In the genomic region with DNA sequence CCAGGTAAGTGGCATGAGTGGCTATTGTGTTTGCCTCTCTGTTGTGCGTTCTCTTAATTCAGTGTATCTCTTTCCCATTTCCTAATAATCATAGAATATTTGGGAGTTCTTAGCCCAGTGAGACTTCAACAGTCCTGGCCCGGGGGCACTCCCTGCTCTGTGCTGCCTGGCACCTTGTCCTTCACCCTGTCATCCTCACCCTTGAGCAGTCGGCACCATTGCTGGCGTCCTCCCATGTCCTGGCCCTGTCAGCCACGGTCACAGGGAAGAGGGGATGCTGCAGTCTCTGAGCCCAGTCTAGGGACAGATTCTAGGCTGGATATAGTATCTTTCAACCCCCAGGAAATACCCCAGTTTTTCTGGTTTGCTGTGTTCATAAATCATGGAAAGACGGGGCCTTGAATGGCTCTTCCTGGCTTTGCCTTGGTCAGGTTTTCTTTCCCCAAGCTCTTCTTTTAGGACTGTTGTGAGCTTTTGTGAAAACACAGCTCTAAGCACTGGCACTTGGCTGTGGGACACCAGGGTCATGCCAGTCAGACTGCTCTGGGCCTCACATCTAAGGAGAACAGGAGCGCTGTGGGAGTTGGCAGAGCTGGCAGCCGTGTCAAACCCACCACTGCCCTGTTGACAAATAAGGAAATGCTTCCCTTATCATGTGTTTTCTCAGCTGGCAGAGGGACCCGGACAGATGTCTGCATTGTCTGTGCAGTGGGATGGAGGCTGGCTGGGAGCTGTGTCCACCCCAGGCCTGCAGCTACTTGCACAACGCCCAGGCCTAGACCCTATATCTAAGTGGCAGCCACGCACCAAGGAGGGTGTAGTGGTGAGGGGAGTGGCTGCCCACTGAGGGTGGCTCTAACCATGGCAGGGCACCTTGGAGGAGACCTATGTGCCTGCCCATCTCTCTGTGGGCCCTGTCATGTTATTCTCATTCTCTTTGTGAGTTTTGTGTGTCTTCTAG, we compare ENCODE assay signal across 20 cellular contexts.
DNase-seq lines count a peak whose midpoint lies in the region; ATAC-seq and FAIRE-seq lines count a peak whose summit lies in the region.
"Had no signal": no experiment of that assay in that cellular context is flagged by ENCODE, and none has a peak within 500 bp of the region (broad histone marks: within the 10 kb centered on the region; RNA-seq: fewer than 3 reads in every experiment).

No MANE protein-coding gene starts in this region.

- no CpG with 5 or more reads among the region's 11 CpGs for WGBS in trophoblast cell (ENCODE audit: extremely low coverage, insufficient coverage, insufficient read length)

- H3K27ac ChIP-seq in trophoblast cell (ENCODE audit: low read depth, low read length) = no peak overlapping the region
- H3K27ac ChIP-seq: BLaER1, KMS-11, SJSA1 had no signal

- no peak overlapping the region for H2BK5ac ChIP-seq in trophoblast cell (ENCODE audit: low read depth, low read length, poor library complexity)

- no peak overlapping the region for H3K23ac ChIP-seq in trophoblast cell (ENCODE audit: low read length)

- ATAC-seq in Right ventricle myocardium superior (ENCODE audit: poor library complexity) (peak; percentile 86), left cardiac atrium (peak; percentile 59 to 88)
- ATAC-seq: PC-3 had no signal

- no peak overlapping the region for H4K12ac ChIP-seq in trophoblast cell (ENCODE audit: low read depth, low read length)

- no peaks in the 10 kb centered on the region for H3K27me3 ChIP-seq in trophoblast cell (ENCODE audit: insufficient read depth, low read length)
- H3K27me3 ChIP-seq: BLaER1, SJSA1 had no signal

- H2BK120ac ChIP-seq in trophoblast cell (ENCODE audit: insufficient read depth, low read length, poor library complexity) = no peak overlapping the region

- no peak overlapping the region for H2AK5ac ChIP-seq in trophoblast cell (ENCODE audit: low read length)

- H3K9me3 ChIP-seq in trophoblast cell (ENCODE audit: insufficient read depth, low read depth, low read length) = peaks cover 3% of the 10 kb centered on the region
- H3K9me3 ChIP-seq: BLaER1, SJSA1 had no signal

- H3K79me1 ChIP-seq in trophoblast cell (ENCODE audit: low read length) = no peaks in the 10 kb centered on the region

- no peak overlapping the region for H4K91ac ChIP-seq in trophoblast cell (ENCODE audit: low read depth, low read length)

- FAIRE-seq in urothelium cell line (lab: Jason Lieb, UNC) = peak; percentile 32
- FAIRE-seq in frontal cortex (lab: Jason Lieb, UNC) = no peak
- FAIRE-seq: H54 had no signal

- no peak overlapping the region for H2AFZ ChIP-seq in trophoblast cell (ENCODE audit: insufficient read depth, low read length, poor library complexity)

- no peaks in the 10 kb centered on the region for H3K36me3 ChIP-seq in trophoblast cell (ENCODE audit: control insufficient read depth in 1 of 2, insufficient read depth in 2 of 2, low read length in 2 of 2)
- H3K36me3 ChIP-seq: BLaER1, SJSA1 had no signal

- H3K4ac ChIP-seq in trophoblast cell (ENCODE audit: low read depth, low read length) = no peak overlapping the region

- intact Hi-C loops in Right ventricle myocardium superior (cut with DNase I) = no loop called here
- intact Hi-C loops in cardiac septum (cut with DNase I) = no loop called here
- intact Hi-C loops in left cardiac atrium (cut with DNase I) = no loop called here

- DNase-seq in Right ventricle myocardium superior (peak; percentile 68), cardiac septum (ENCODE audit: low spot score) (no peak), left cardiac atrium (peak; percentile 27), trophoblast cell (no peak), urothelium cell line (ENCODE audit: low spot score) (no peak), frontal cortex (ENCODE audit: low spot score in 2 of 2) (no peak), HuH-7 (ENCODE audit: low spot score) (no peak)
- DNase-seq in stimulated activated CD4-positive, alpha-beta T cell treated with anti-CD3 and anti-CD28 coated beads, Interleukin-12 subunit alpha, Interleukin-12 subunit beta, amount 100 ng/mL, for 4 hours = no peak
- DNase-seq: CD4-positive, CD25-positive, alpha-beta regulatory T cell; MM.1S; NCI-H1694; NCI-H2171 treated with DMSO at 0.1 percent for 48 hours; NCI-H345; NCI-H510A treated with DMSO at 0.1 percent for 48 hours; NK-92 treated with Interleukin-12 subunit alpha and Interleukin-12 subunit beta, amount 100 ng/mL, for 24 hours; PC-3 had no signal

- H2BK12ac ChIP-seq in trophoblast cell (ENCODE audit: low read length) = no peak overlapping the region

- no peak overlapping the region for H4K8ac ChIP-seq in trophoblast cell (ENCODE audit: low read depth, low read length)

- H3K4me1 ChIP-seq in trophoblast cell (ENCODE audit: control insufficient read depth in 1 of 2, insufficient read depth in 2 of 2, low read length in 2 of 2) = no peaks in the 10 kb centered on the region
- H3K4me1 ChIP-seq: BLaER1, SJSA1 had no signal

- H3K79me2 ChIP-seq in trophoblast cell (ENCODE audit: control insufficient read depth, insufficient read depth, low read length, poor library complexity) = no peaks in the 10 kb centered on the region

- no peak overlapping the region for H3K14ac ChIP-seq in trophoblast cell (ENCODE audit: low read length)

- H3K4me2 ChIP-seq in trophoblast cell (ENCODE audit: low read length) = no peak overlapping the region
- H3K4me2 ChIP-seq: BLaER1, KMS-11 had no signal

- H3K4me3 ChIP-seq in trophoblast cell (ENCODE audit: low read depth, low read length) = peak overlapping the region; percentile 9
- H3K4me3 ChIP-seq: BLaER1, SJSA1 had no signal

- peak overlapping the region; percentile 36 for H3K9ac ChIP-seq in trophoblast cell (ENCODE audit: low read length)
- H3K9ac ChIP-seq: BLaER1, KMS-11 had no signal

- H3K18ac ChIP-seq in trophoblast cell (ENCODE audit: low read length) = no peak overlapping the region

Comparison
In these comparisons a context has a peak if more than half of its experiments do, and no peak if none do; other contexts are left out.
1. DNase-seq: peak in Right ventricle myocardium superior (single experiment) and left cardiac atrium (single experiment); none in cardiac septum (single experiment), trophoblast cell (0 of 2), urothelium cell line (single experiment), stimulated activated CD4-positive, alpha-beta T cell treated with anti-CD3 and anti-CD28 coated beads, Interleukin-12 subunit alpha, Interleukin-12 subunit beta, amount 100 ng/mL, for 4 hours (single experiment), frontal cortex (0 of 2) and HuH-7 (single experiment).